ENCODE assay signal across 10 cellular contexts in the genomic region with DNA sequence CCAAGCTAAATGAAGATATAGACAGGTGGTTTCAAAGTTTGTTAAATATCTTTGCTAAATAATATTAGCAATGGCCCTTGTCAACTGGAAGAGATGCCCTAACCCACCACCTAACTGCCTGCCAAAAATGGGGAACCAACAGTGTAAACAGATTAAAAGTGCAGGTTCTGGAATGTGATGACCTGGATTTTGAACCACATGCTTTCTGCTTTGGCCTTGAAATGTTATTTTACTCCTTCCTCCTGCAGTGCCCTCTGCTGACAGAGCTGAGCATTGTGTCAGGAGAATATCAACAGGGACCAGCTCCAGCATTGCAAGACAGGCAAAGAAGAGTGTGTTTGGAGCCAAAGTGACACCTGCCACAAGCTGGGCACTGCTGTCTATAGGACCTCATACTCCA.
A peak's percentile ranks its signal among the peaks of the same experiment; 100 is the strongest.
DNase-seq lines count a peak whose midpoint lies in the region; FAIRE-seq and TF ChIP-seq lines count a peak whose summit lies in the region.
"Had no signal": no experiment of that assay in that cellular context is flagged by ENCODE, and none has a peak within 500 bp of the region (broad histone marks: within the 10 kb centered on the region; RNA-seq: fewer than 3 reads in every experiment).

No MANE protein-coding gene starts in this region.

- TF ChIP-seq CTCF in D721Med (IDR thresholded peaks at IDR 0.05; ENCODE audit: insufficient read depth, missing control alignments), result peak; percentile 9
- peak; percentile 15 for TF ChIP-seq CTCF in glutamatergic neuron (IDR thresholded peaks at IDR 0.05; ENCODE audit: partially characterized antibody, unreplicated experiment)

- no peak overlapping the region for H4K91ac ChIP-seq in neuronal stem cell (ENCODE audit: low read depth, low read length, poor library complexity)

- no peak overlapping the region for H3K14ac ChIP-seq in neuronal stem cell (ENCODE audit: low read length)

- H2BK5ac ChIP-seq in neuronal stem cell (ENCODE audit: low read length), result no peak overlapping the region

- H3K23ac ChIP-seq in neuronal stem cell (ENCODE audit: low read depth, low read length, poor library complexity), result no peak overlapping the region

- H4K8ac ChIP-seq in neuronal stem cell (ENCODE audit: low read depth, low read length), result no peak overlapping the region

- H3K4me2 ChIP-seq in GM23248 (ENCODE audit: unreplicated experiment), result no peak overlapping the region
- no peak overlapping the region for H3K4me2 ChIP-seq in neuronal stem cell (ENCODE audit: insufficient read depth, low read length, poor library complexity, severe bottlenecking)

- no peaks in the 10 kb centered on the region for H3K36me3 ChIP-seq in GM23248 (ENCODE audit: low read depth)
- H3K36me3 ChIP-seq in neuronal stem cell (replicated peaks in 1 of 2; ENCODE audit: control insufficient read depth in 2 of 2, insufficient read depth in 2 of 2, low read length in 2 of 2), result no peaks in the 10 kb centered on the region

- H3K9ac ChIP-seq in GM23248 (no peak overlapping the region), neuronal stem cell (ENCODE audit: low read depth, low read length, poor library complexity) (no peak overlapping the region)

- no peak overlapping the region for H3K27ac ChIP-seq in GM23248
- H3K27ac ChIP-seq in neuronal stem cell (replicated peaks; ENCODE audit: low read length), result no peak overlapping the region

- H3K9me3 ChIP-seq in GM23248 (ENCODE audit: low read depth) (peaks cover 4% of the 10 kb centered on the region), neuronal stem cell (replicated peaks in 1 of 2; ENCODE audit: control insufficient read depth in 2 of 2, insufficient read depth in 1 of 2, low read depth in 1 of 2, low read length in 2 of 2) (peaks cover 5 to 9% of the 10 kb centered on the region in 2 donors)

- peaks cover 3% of the 10 kb centered on the region; the same call in 1 of the 2 replicates for H3F3A ChIP-seq in GM23248 (ENCODE audit: insufficient read depth)

- no peaks in the 10 kb centered on the region for H3K27me3 Mint-ChIP-seq in glutamatergic neuron (ENCODE audit: unreplicated experiment)

- no peak for FAIRE-seq in D721Med (lab: Jason Lieb, UNC)

- no peaks in the 10 kb centered on the region for H3K79me1 ChIP-seq in neuronal stem cell (ENCODE audit: low read depth, low read length)

- H3K27ac Mint-ChIP-seq in glutamatergic neuron (ENCODE audit: unreplicated experiment), result no peak overlapping the region
- H3K27ac Mint-ChIP-seq: activated B cell treated with CpG ODN at 0.5 μM for 24 hours, memory B cell had no signal

- H4K20me1 ChIP-seq in GM23248 (ENCODE audit: insufficient read depth), result no peaks in the 10 kb centered on the region

- H2AK5ac ChIP-seq in neuronal stem cell (ENCODE audit: low read depth, low read length), result no peak overlapping the region

- H3K4me3 Mint-ChIP-seq in glutamatergic neuron (ENCODE audit: unreplicated experiment), result no peak overlapping the region
- H3K4me3 Mint-ChIP-seq: activated B cell treated with CpG ODN at 0.5 μM for 24 hours, memory B cell had no signal

- no peak overlapping the region for H2BK12ac ChIP-seq in neuronal stem cell (ENCODE audit: low read length)

- peaks cover 22% of the 10 kb centered on the region; the same call in 1 of the 2 replicates for H3K27me3 ChIP-seq in GM23248 (replicated peaks; ENCODE audit: insufficient read depth)
- H3K27me3 ChIP-seq in neuronal stem cell (ENCODE audit: control insufficient read depth in 3 of 3, insufficient read depth in 3 of 3, low read depth in 1 of 3, low read length in 3 of 3), result no peaks in the 10 kb centered on the region

- H2AFZ ChIP-seq in GM23248 (no peak overlapping the region), neuronal stem cell (ENCODE audit: low read length) (no peak overlapping the region)

- no peak for DNase-seq in D721Med (ENCODE audit: insufficient read length, low spot score)
- peak; percentile 15 for DNase-seq in GM23248
- peak; percentile 30 for DNase-seq in RKO (ENCODE audit: low spot score)
- no peak for DNase-seq in glutamatergic neuron
- no peak for DNase-seq in neuronal stem cell (ENCODE audit: low spot score)
- DNase-seq in DMS153 treated with DMSO at 0.1 percent for 48 hours (lab: John Stamatoyannopoulos, UW; ENCODE audit: unreplicated experiment), result no peak
- no peak for DNase-seq in stimulated activated CD4-positive, alpha-beta T cell treated with anti-CD3 and anti-CD28 coated beads, Interleukin-1b, Interleukin-23, amount 100 ng/mL, for 48 hours
- no peak for DNase-seq in NCI-H226
- DNase-seq: activated B cell treated with CpG ODN at 0.5 μM for 24 hours had no signal

- in situ Hi-C loops in GM23248 (cut with MboI), result no loop called here

- H3K4me3 ChIP-seq in GM23248, result no peak overlapping the region
- no peak overlapping the region for H3K4me3 ChIP-seq in neuronal stem cell (ENCODE audit: low read length in 2 of 2)

- H3K9me3 Mint-ChIP-seq in glutamatergic neuron (ENCODE audit: unreplicated experiment), result peaks cover 3% of the 10 kb centered on the region

- no peaks in the 10 kb centered on the region for H3K36me3 Mint-ChIP-seq in glutamatergic neuron (ENCODE audit: unreplicated experiment)

- no peak overlapping the region for H3K18ac ChIP-seq in neuronal stem cell (ENCODE audit: low read length)

- H3K79me2 ChIP-seq in GM23248 (ENCODE audit: insufficient read depth), result no peaks in the 10 kb centered on the region

- no peaks in the 10 kb centered on the region for H3K9me2 ChIP-seq in GM23248 (ENCODE audit: insufficient read depth)

- H3K4me1 Mint-ChIP-seq in glutamatergic neuron (ENCODE audit: low read depth, unreplicated experiment), result no peaks in the 10 kb centered on the region
- H3K4me1 Mint-ChIP-seq: activated B cell treated with CpG ODN at 0.5 μM for 24 hours had no signal

- H3K4ac ChIP-seq in neuronal stem cell (ENCODE audit: low read length), result no peak overlapping the region

- no peak overlapping the region for H2BK120ac ChIP-seq in neuronal stem cell (ENCODE audit: low read depth, low read length)

- H2BK15ac ChIP-seq in neuronal stem cell (ENCODE audit: low read length), result no peak overlapping the region

- H3K4me1 ChIP-seq in GM23248 (ENCODE audit: insufficient read depth) (peaks cover 5% of the 10 kb centered on the region; the same call in 1 of the 2 replicates), neuronal stem cell (ENCODE audit: control insufficient read depth in 2 of 2, insufficient read depth in 1 of 2, low read depth in 1 of 2, low read length in 2 of 2) (no peaks in the 10 kb centered on the region)

Comparison
In these comparisons a context has a peak if more than half of its experiments do, and no peak if none do; other contexts are left out.
1. DNase-seq: peak in GM23248 (single experiment) and RKO (single experiment); none in D721Med (single experiment), glutamatergic neuron (single experiment), neuronal stem cell (single experiment), DMS153 treated with DMSO at 0.1 percent for 48 hours (single experiment), stimulated activated CD4-positive, alpha-beta T cell treated with anti-CD3 and anti-CD28 coated beads, Interleukin-1b, Interleukin-23, amount 100 ng/mL, for 48 hours (single experiment) and NCI-H226 (single experiment).